Comparison of ENCODE assay signal across 36 cellular contexts in the genomic region with DNA sequence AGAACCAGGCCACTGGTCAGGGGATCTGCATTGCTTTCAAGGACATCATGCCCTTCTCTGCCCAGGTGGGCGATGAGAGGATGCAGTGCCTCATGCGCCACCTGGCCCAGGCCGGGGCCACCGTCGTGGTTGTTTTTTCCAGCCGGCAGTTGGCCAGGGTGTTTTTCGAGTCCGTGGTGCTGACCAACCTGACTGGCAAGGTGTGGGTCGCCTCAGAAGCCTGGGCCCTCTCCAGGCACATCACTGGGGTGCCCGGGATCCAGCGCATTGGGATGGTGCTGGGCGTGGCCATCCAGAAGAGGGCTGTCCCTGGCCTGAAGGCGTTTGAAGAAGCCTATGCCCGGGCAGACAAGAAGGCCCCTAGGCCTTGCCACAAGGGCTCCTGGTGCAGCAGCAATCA. TPM values are rescaled to one million over a fixed set of nuclear protein-coding genes. Genes with fewer than 3 reads are reported as not detected.
"Had no signal": no experiment of that assay in that cellular context is flagged by ENCODE, and none has a peak within 500 bp of the region (broad histone marks: within the 10 kb centered on the region; RNA-seq: fewer than 3 reads in every experiment).

No MANE protein-coding gene starts in this region.

- H3K36me3 ChIP-seq: adrenal gland, brain microvascular endothelial cell, breast epithelium had no signal

- ATAC-seq: activated CD8-positive, alpha-beta T cell treated with anti-CD3 and anti-CD28 coated beads for 36 hours; activated naive CD4-positive, alpha-beta T cell treated with anti-CD3 and anti-CD28 coated beads, Interleukin-2, amount 50 U/mL, for 72 hours; activated T-cell treated with anti-CD3 and anti-CD28 coated beads, Interleukin-2, amount 50 U/mL, for 4 hours; activated T-cell treated with anti-CD3 and anti-CD28 coated beads, Interleukin-2, amount 50 U/mL, for 72 hours; activated T-helper 17 cell treated with anti-CD3 and anti-CD28 coated beads, Interleukin-2, amount 50 U/mL, for 72 hours; body of pancreas had no signal

- DNase-seq: activated B cell treated with CpG ODN at 0.5 μM for 24 hours; activated CD4-positive, alpha-beta memory T cell treated with anti-CD3 and anti-CD28 coated beads for 36 hours; activated CD4-positive, alpha-beta T cell treated with anti-CD3 and anti-CD28 coated beads for 4 hours; activated CD4-positive, alpha-beta T cell treated with anti-CD3 and anti-CD28 coated beads, Interleukin-2, amount 10 ng/mL, durations not matched to agents 24 days and 14 days; activated CD4-positive, alpha-beta T cell treated with anti-CD3 and anti-CD28 coated beads, Interleukin-2, amount 50 U/mL, for 1 hour; activated CD4-positive, alpha-beta T cell treated with anti-CD3 and anti-CD28 coated beads, Interleukin-2, amount 50 U/mL, for 4 hours; activated CD4-positive, CD25-positive, alpha-beta regulatory T cell treated with anti-CD3 and anti-CD28 coated beads, Interleukin-2, amount 50 U/mL, for 72 hours; activated CD8-positive, alpha-beta memory T cell treated with anti-CD3 and anti-CD28 coated beads, Interleukin-2, amount 50 U/mL, for 4 hours; activated CD8-positive, alpha-beta T cell treated with anti-CD3 and anti-CD28 coated beads for 36 hours; activated effector memory CD4-positive, alpha-beta T cell treated with anti-CD3 and anti-CD28 coated beads, Interleukin-2, amount 50 U/mL, for 16 hours; activated gamma-delta T cell treated with Interleukin-2 at 50 U/mL for 16 hours; activated naive CD4-positive, alpha-beta T cell; activated naive CD4-positive, alpha-beta T cell treated with anti-CD3 and anti-CD28 coated beads for 36 hours; activated naive CD4-positive, alpha-beta T cell treated with anti-CD3 and anti-CD28 coated beads, Interleukin-2, amount 50 U/mL, for 16 hours; activated naive CD8-positive, alpha-beta T cell treated with anti-CD3 and anti-CD28 coated beads for 36 hours; activated T-cell treated with anti-CD3 and anti-CD28 coated beads for 4 hours; activated T-cell treated with anti-CD3 and anti-CD28 coated beads, Interleukin-2, amount 50 U/mL, for 1 hour; activated T-cell treated with anti-CD3 and anti-CD28 coated beads, Interleukin-2, amount 50 U/mL, for 4 hours; activated T-cell treated with anti-CD3 and anti-CD28 coated beads, Interleukin-2, amount 50 U/mL, for 72 hours; adrenal gland; amniotic stem cell; aorta; body of pancreas; brain microvascular endothelial cell; central memory CD4-positive, alpha-beta T cell; T-helper 2 cell; T-helper 9 cell had no signal

- H3K27me3 ChIP-seq: adrenal gland, brain microvascular endothelial cell, breast epithelium had no signal

- H3K9me3 ChIP-seq: adrenal gland, body of pancreas had no signal

- H3K4me3 ChIP-seq: adrenal gland, body of pancreas, breast epithelium had no signal

- H3K27ac ChIP-seq: adrenal gland, body of pancreas, brain microvascular endothelial cell, breast epithelium, VCaP had no signal

RNA-seq across cellular contexts. Expression of gene TAS1R1, which starts 19.7 kb away (rescaled TPM):
- total RNA-seq: activated B cell treated with CpG ODN at 0.5 μM for 24 hours; activated CD4-positive, alpha-beta memory T cell treated with anti-CD3 and anti-CD28 coated beads for 36 hours; activated CD4-positive, alpha-beta T cell treated with anti-CD3 and anti-CD28 coated beads, Interleukin-2, amount 10 ng/mL, durations not matched to agents 24 days and 14 days; activated CD8-positive, alpha-beta memory T cell treated with anti-CD3 and anti-CD28 coated beads for 36 hours; activated CD8-positive, alpha-beta T cell treated with anti-CD3 and anti-CD28 coated beads for 36 hours; activated naive CD4-positive, alpha-beta T cell treated with anti-CD3 and anti-CD28 coated beads for 36 hours; activated naive CD4-positive, alpha-beta T cell treated with anti-CD3 and anti-CD28 coated beads, Interleukin-2, amount 50 U/mL, for 72 hours; activated naive CD8-positive, alpha-beta T cell treated with anti-CD3 and anti-CD28 coated beads for 36 hours; activated T-cell treated with anti-CD3 and anti-CD28 coated beads, Interleukin-2, amount 50 U/mL, for 4 hours; activated T-cell treated with anti-CD3 and anti-CD28 coated beads, Interleukin-2, amount 50 U/mL, for 72 hours; activated T-helper 1 cell treated with anti-CD3 and anti-CD28 coated beads, Interleukin-12 subunit alpha, Interleukin-12 subunit beta, Interleukin-2, Interleukin-4 antibody, amounts not matched to agents 30 ng/mL and 10 ng/mL and 1 ng/mL, durations not matched to agents 14 hours and 24 hours and 36 hours; activated T-helper 17 cell treated with anti-CD3 and anti-CD28 coated beads, Interleukin-2, amount 50 U/mL, for 72 hours; aorta; astrocyte; body of pancreas; cardiac septum; cerebellum had no signal
